Comparison of ENCODE assay signal across 15 cellular contexts in the genomic region with DNA sequence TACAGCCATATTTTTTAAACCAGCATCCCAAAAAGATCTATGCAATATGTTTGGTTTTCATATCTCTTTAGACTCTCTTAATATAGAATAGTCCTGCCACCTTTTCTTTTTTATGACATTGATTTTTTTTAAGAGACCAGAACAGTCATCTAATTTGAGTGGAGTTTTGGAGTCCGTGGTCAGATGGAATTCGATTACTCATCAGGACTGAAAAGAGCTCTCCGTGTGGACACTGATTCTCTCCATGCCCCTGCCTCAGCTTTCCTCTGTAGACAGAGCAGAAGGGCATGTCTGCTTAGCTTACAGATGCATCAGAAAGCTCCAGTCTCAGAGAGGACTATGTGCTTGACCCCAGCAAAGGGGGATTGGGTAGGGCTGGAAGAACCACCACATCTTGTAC. TPM values are rescaled to one million over a fixed set of nuclear protein-coding genes. Genes with fewer than 3 reads are reported as not detected.
DNase-seq lines count a peak whose midpoint lies in the region; ATAC-seq and TF ChIP-seq lines count a peak whose summit lies in the region.
"Had no signal": no experiment of that assay in that cellular context is flagged by ENCODE, and none has a peak within 500 bp of the region (broad histone marks: within the 10 kb centered on the region; RNA-seq: fewer than 3 reads in every experiment).

No MANE protein-coding gene starts in this region.

- H3K23ac ChIP-seq in IMR-90 (ENCODE audit: low read depth, low read length): peak overlapping the region; percentile 39; the same call in 1 of the 2 replicates
- H3K23ac ChIP-seq in mesenchymal stem cell (ENCODE audit: low read length in 2 of 2): no peak overlapping the region

- CTCF ChIA-PET in IMR-90 (lab: Yijun Ruan, JAX) (no interaction called here), A673 (lab: Charles Lee) (no interaction called here)

- H3K4me1 ChIP-seq in BLaER1: peaks cover 60% of the 10 kb centered on the region
- H3K4me1 ChIP-seq in IMR-90 (ENCODE audit: control insufficient read depth, insufficient read depth, low read length): peaks cover 2% of the 10 kb centered on the region
- H3K4me1 ChIP-seq in mesenchymal stem cell (ENCODE audit: control insufficient read depth, insufficient read depth, low read depth, low read length): no peaks in the 10 kb centered on the region
- no peaks in the 10 kb centered on the region for H3K4me1 ChIP-seq in A673 (ENCODE audit: insufficient read depth, low read length, poor library complexity, severe bottlenecking)
- H3K4me1 ChIP-seq: body of pancreas had no signal

- peaks cover 24% of the 10 kb centered on the region for H3K36me3 Mint-ChIP-seq in nephron progenitor cell (ENCODE audit: low read depth)

- in situ Hi-C loops in IMR-90 (cut with MboI; ENCODE audit: low sequenced_read_pairs) (no loop called here), brain microvascular endothelial cell (cut with HindIII; ENCODE audit: low pct_ligation_motif_present, low sequenced_read_pairs) (no loop called here)

- BruUV-seq in IMR-90 (replicated peaks; lab: Mats Ljungman, UMichigan) (no TSS peak), A673 (replicated peaks; lab: Mats Ljungman, UMichigan) (no TSS peak)

- H2AK5ac ChIP-seq in IMR-90 (ENCODE audit: low read depth, low read length) (no peak overlapping the region), mesenchymal stem cell (ENCODE audit: low read length, severe bottlenecking) (no peak overlapping the region)

- H2BK15ac ChIP-seq in IMR-90 (ENCODE audit: low read depth, low read length) (no peak overlapping the region; the same call in 2 of the 3 replicates), mesenchymal stem cell (ENCODE audit: low read depth, poor library complexity, severe bottlenecking) (no peak overlapping the region)

- H3K27me3 ChIP-seq in BLaER1 (no peaks in the 10 kb centered on the region), IMR-90 (ENCODE audit: control insufficient read depth, insufficient read depth, low read length) (no peaks in the 10 kb centered on the region), brain microvascular endothelial cell (replicated peaks) (no peaks in the 10 kb centered on the region), mesenchymal stem cell (ENCODE audit: control insufficient read depth in 1 of 2, insufficient read depth in 1 of 2, low read length in 2 of 2) (no peaks in the 10 kb centered on the region), A673 (replicated peaks; ENCODE audit: insufficient read depth, low read depth, low read length, poor library complexity) (no peaks in the 10 kb centered on the region)
- H3K27me3 ChIP-seq: body of pancreas, neutrophil had no signal

- H3K4me1 Mint-ChIP-seq in nephron progenitor cell: peaks cover 12% of the 10 kb centered on the region

- no CpG with 5 or more reads among the region's 3 CpGs for WGBS in IMR-90 (ENCODE audit: extremely low coverage in 2 of 2, insufficient read length in 1 of 2), 2 experiments
- 40% methylated on average over 1 of the region's 3 CpGs for WGBS in mesenchymal stem cell

- H3K27ac Mint-ChIP-seq in nephron progenitor cell: no peak overlapping the region

- no peak overlapping the region for H2AK9ac ChIP-seq in IMR-90 (replicated peaks; ENCODE audit: low read depth, low read length, poor library complexity)

- H2BK5ac ChIP-seq in IMR-90 (ENCODE audit: low read depth, low read length, poor library complexity, severe bottlenecking) (no peak overlapping the region), mesenchymal stem cell (ENCODE audit: low read depth, low read length, poor library complexity, severe bottlenecking) (no peak overlapping the region)

- H2BK120ac ChIP-seq in IMR-90 (ENCODE audit: low read depth, low read length) (no peak overlapping the region), mesenchymal stem cell (ENCODE audit: low read depth, low read length) (no peak overlapping the region)

- H3K36me3 ChIP-seq in BLaER1: peaks cover 6% of the 10 kb centered on the region; the same call in 1 of the 2 replicates
- H3K36me3 ChIP-seq in IMR-90 (ENCODE audit: control insufficient read depth, insufficient read depth, low read length): no peaks in the 10 kb centered on the region
- H3K36me3 ChIP-seq in brain microvascular endothelial cell (replicated peaks): no peaks in the 10 kb centered on the region
- peaks cover 0 to 4% of the 10 kb centered on the region in 2 experiments for H3K36me3 ChIP-seq in mesenchymal stem cell (ENCODE audit: control insufficient read depth in 1 of 2, insufficient read depth in 2 of 2, low read depth in 1 of 2, low read length in 2 of 2)
- no peaks in the 10 kb centered on the region for H3K36me3 ChIP-seq in A673 (ENCODE audit: insufficient read depth, low read length, poor library complexity, severe bottlenecking)
- H3K36me3 ChIP-seq: neutrophil, WERI-Rb-1 had no signal

- H4K91ac ChIP-seq in IMR-90 (ENCODE audit: insufficient read depth, low read depth, low read length) (no peak overlapping the region), mesenchymal stem cell (ENCODE audit: low read length) (no peak overlapping the region)

- H3K9ac ChIP-seq in BLaER1 (no peak overlapping the region), IMR-90 (ENCODE audit: low read depth, low read length) (no peak overlapping the region), mesenchymal stem cell (ENCODE audit: low read length) (peak overlapping the region; percentile 61)

- TF ChIP-seq POLR2A in IMR-90 (IDR thresholded peaks at IDR 0.05; ENCODE audit: low read depth, low read length): no peak

- peak; percentile 85 for DNase-seq in IMR-90
- peak; percentile 78 for DNase-seq in brain microvascular endothelial cell
- peak; percentile 86 for DNase-seq in mesenchymal stem cell
- no peak for DNase-seq in A673 (ENCODE audit: low spot score)
- DNase-seq in nephron progenitor cell: no peak
- DNase-seq: body of pancreas, COR-L47, erythroblast, Kasumi-1, SHP77, WERI-Rb-1 had no signal

- dilution Hi-C loops in IMR-90 (cut with HindIII; ENCODE audit: low sequenced_read_pairs, unreplicated experiment): no loop called here

- H4K5ac ChIP-seq in IMR-90 (ENCODE audit: low read depth, low read length): no peak overlapping the region

- no peak overlapping the region for H3K56ac ChIP-seq in IMR-90 (ENCODE audit: extremely low read depth, insufficient read depth, low read length)

- H3K4me3 Mint-ChIP-seq in nephron progenitor cell: no peak overlapping the region

- H3K79me1 ChIP-seq in IMR-90 (ENCODE audit: low read depth in 1 of 2, low read length in 2 of 2): no peaks in the 10 kb centered on the region
- no peaks in the 10 kb centered on the region for H3K79me1 ChIP-seq in mesenchymal stem cell (replicated peaks; ENCODE audit: low read length, poor library complexity, severe bottlenecking)

- no peak overlapping the region for H4K8ac ChIP-seq in IMR-90 (ENCODE audit: low read depth in 2 of 2, low read length in 2 of 2)
- H4K8ac ChIP-seq in mesenchymal stem cell (ENCODE audit: low read length): no peak overlapping the region

- no peaks in the 10 kb centered on the region for H3K27me3 Mint-ChIP-seq in nephron progenitor cell (ENCODE audit: low read depth, poor library complexity)

- no peak overlapping the region for H3K4me3 ChIP-seq in BLaER1
- H3K4me3 ChIP-seq in IMR-90 (ENCODE audit: insufficient read depth, low read depth, low read length): no peak overlapping the region
- H3K4me3 ChIP-seq in brain microvascular endothelial cell (ENCODE audit: low read depth, low read length): no peak overlapping the region
- no peak overlapping the region for H3K4me3 ChIP-seq in mesenchymal stem cell (ENCODE audit: insufficient read depth in 1 of 2, low read depth in 1 of 2, low read length in 2 of 2)
- H3K4me3 ChIP-seq in A673 (ENCODE audit: low read depth, low read length, poor library complexity, severe bottlenecking): no peak overlapping the region
- H3K4me3 ChIP-seq: body of pancreas had no signal

- no peak overlapping the region for H2AFZ ChIP-seq in IMR-90 (replicated peaks; ENCODE audit: low read length, poor library complexity)
- no peak overlapping the region for H2AFZ ChIP-seq in mesenchymal stem cell (ENCODE audit: low read depth, low read length)

- H3K18ac ChIP-seq in IMR-90 (ENCODE audit: low read depth, low read length): no peak overlapping the region
- no peak overlapping the region for H3K18ac ChIP-seq in mesenchymal stem cell (ENCODE audit: low read depth in 1 of 2, low read length in 2 of 2)

- H3K9me3 ChIP-seq in BLaER1 (peaks cover 41% of the 10 kb centered on the region), IMR-90 (ENCODE audit: control insufficient read depth, insufficient read depth, low read length) (peaks cover 11% of the 10 kb centered on the region), mesenchymal stem cell (ENCODE audit: control insufficient read depth, low read length) (peaks cover 34% of the 10 kb centered on the region), A673 (ENCODE audit: low read depth, low read length, poor library complexity, severe bottlenecking) (peaks cover 20% of the 10 kb centered on the region)

- H3K14ac ChIP-seq in IMR-90 (replicated peaks; ENCODE audit: low read depth, low read length): peak overlapping the region; percentile 20
- H3K14ac ChIP-seq in mesenchymal stem cell (ENCODE audit: low read length in 2 of 2): no peak overlapping the region

- TF ChIP-seq RAD21 in IMR-90 (IDR thresholded peaks at IDR 0.05; ENCODE audit: low read length): no peak

- POLR2A ChIA-PET in IMR-90 (lab: Charles Lee; ENCODE audit: unreplicated experiment): no interaction called here
- POLR2A ChIA-PET in A673 (lab: Charles Lee; ENCODE audit: low non-redundant PET): no interaction called here

- intact Hi-C loops in IMR-90 (cut with micrococcal nuclease): no loop called here
- intact Hi-C loops in A673 (cut with micrococcal nuclease; ENCODE audit: unreplicated experiment): no loop called here

- peaks cover 3% of the 10 kb centered on the region; the same call in 1 of the 2 replicates for H3K9me1 ChIP-seq in IMR-90 (ENCODE audit: insufficient read depth, low read length)

- no peak for TF ChIP-seq CTCF in IMR-90 (conservative IDR thresholded peaks at IDR 0.05; ENCODE audit: low read depth, low read length)
- TF ChIP-seq CTCF in brain microvascular endothelial cell (IDR thresholded peaks at IDR 0.05; ENCODE audit: low read depth, low read length, missing control alignments): no peak
- TF ChIP-seq CTCF in A673 (conservative IDR thresholded peaks at IDR 0.05; ENCODE audit: low read depth, low read length): no peak
- no peak for TF ChIP-seq CTCF in nephron progenitor cell (IDR thresholded peaks at IDR 0.05)

- 0 out of 2 replicates have a peak overlapping the region, but pooled peaks have one; percentile 63 for H3K27ac ChIP-seq in BLaER1
- no peak overlapping the region for H3K27ac ChIP-seq in IMR-90 (ENCODE audit: insufficient read depth, low read length)
- no peak overlapping the region for H3K27ac ChIP-seq in brain microvascular endothelial cell
- H3K27ac ChIP-seq in mesenchymal stem cell (ENCODE audit: low read length, poor library complexity, severe bottlenecking): no peak overlapping the region
- H3K27ac ChIP-seq in A673 (ENCODE audit: low read depth, low read length, poor library complexity, severe bottlenecking): no peak overlapping the region
- H3K27ac ChIP-seq: body of pancreas, neutrophil, WERI-Rb-1 had no signal

- H2BK12ac ChIP-seq in mesenchymal stem cell (ENCODE audit: low read length in 2 of 2): no peak overlapping the region

- H3K4ac ChIP-seq in IMR-90 (ENCODE audit: low read depth, low read length): no peak overlapping the region; the same call in 1 of the 2 replicates
- no peak overlapping the region for H3K4ac ChIP-seq in mesenchymal stem cell (ENCODE audit: low read depth in 1 of 2, low read length in 2 of 2)

- no peak overlapping the region for H2BK20ac ChIP-seq in IMR-90 (ENCODE audit: low read depth, low read length)

- peak; percentile 97 for ATAC-seq in IMR-90 (ENCODE audit: low read depth)
- ATAC-seq in HG02970 (IDR thresholded peaks at IDR 0.05; ENCODE audit: low FRiP score, unreplicated experiment): no peak
- ATAC-seq in HG02852 (IDR thresholded peaks at IDR 0.05; ENCODE audit: unreplicated experiment): no peak
- ATAC-seq: body of pancreas had no signal

- peaks cover 40% of the 10 kb centered on the region for H3K9me3 Mint-ChIP-seq in nephron progenitor cell

- H3K4me2 ChIP-seq in BLaER1 (peak overlapping the region; percentile 81), IMR-90 (ENCODE audit: low read depth, low read length) (no peak overlapping the region), mesenchymal stem cell (ENCODE audit: low read length, poor library complexity, severe bottlenecking) (no peak overlapping the region)

- H4K20me1 ChIP-seq in BLaER1 (no peaks in the 10 kb centered on the region), IMR-90 (ENCODE audit: insufficient read depth, low read length) (no peaks in the 10 kb centered on the region; the same call in 1 of the 2 replicates)

RNA-seq across cellular contexts. Expression of gene SMCO2, which starts 27.8 kb away (rescaled TPM):
- not detected in 2 replicates for total RNA-seq in IMR-90 (2012; rRNA removed)
- polyA plus RNA-seq in IMR-90 (2012; rRNA removed): 0.19 and 0.33 TPM in 2 replicates
- 0.06 TPM in 1 of 2 replicates, not detected in the other for polyA plus RNA-seq in IMR-90 (2012; cell fraction: cytosol; rRNA removed)
- 0.07 and 1.3 TPM in 2 replicates for polyA plus RNA-seq in IMR-90 (2012; cell fraction: nucleus; rRNA removed; ENCODE audit: low replicate concordance)
- 0.11 TPM for polyA plus RNA-seq in mesenchymal stem cell (2013, experiment 1 of 2)
- 0.04 TPM for polyA plus RNA-seq in mesenchymal stem cell (2013, experiment 2 of 2)
- total RNA-seq in A673 (2021): not detected in 2 replicates
- total RNA-seq: body of pancreas had no signal

RNA-seq across cellular contexts. Expression of gene PPFIBP1, which starts 49.7 kb away (rescaled TPM):
- 72.2 and 78.6 TPM in 2 replicates for total RNA-seq in IMR-90 (2012; rRNA removed)
- 27.5 and 30.4 TPM in 2 replicates for polyA plus RNA-seq in IMR-90 (2012; rRNA removed)
- polyA plus RNA-seq in IMR-90 (2012; cell fraction: cytosol; rRNA removed): 6.9 and 9.1 TPM in 2 replicates
- polyA plus RNA-seq in IMR-90 (2012; cell fraction: nucleus; rRNA removed; ENCODE audit: low replicate concordance): 14.5 and 64.6 TPM in 2 replicates
- 47.8 TPM for polyA plus RNA-seq in mesenchymal stem cell (2013, experiment 1 of 2)
- polyA plus RNA-seq in mesenchymal stem cell (2013, experiment 2 of 2): 46.7 TPM
- total RNA-seq in A673 (2021): 41.2 and 49.1 TPM in 2 replicates

Comparison
In these comparisons a context has a peak if more than half of its experiments do, and no peak if none do; other contexts are left out.
1. DNase-seq: peak in IMR-90 (single experiment), brain microvascular endothelial cell (single experiment) and mesenchymal stem cell (single experiment); none in A673 (single experiment) and nephron progenitor cell (single experiment).